ENCODE assay signal across 11 cellular contexts in the genomic region with DNA sequence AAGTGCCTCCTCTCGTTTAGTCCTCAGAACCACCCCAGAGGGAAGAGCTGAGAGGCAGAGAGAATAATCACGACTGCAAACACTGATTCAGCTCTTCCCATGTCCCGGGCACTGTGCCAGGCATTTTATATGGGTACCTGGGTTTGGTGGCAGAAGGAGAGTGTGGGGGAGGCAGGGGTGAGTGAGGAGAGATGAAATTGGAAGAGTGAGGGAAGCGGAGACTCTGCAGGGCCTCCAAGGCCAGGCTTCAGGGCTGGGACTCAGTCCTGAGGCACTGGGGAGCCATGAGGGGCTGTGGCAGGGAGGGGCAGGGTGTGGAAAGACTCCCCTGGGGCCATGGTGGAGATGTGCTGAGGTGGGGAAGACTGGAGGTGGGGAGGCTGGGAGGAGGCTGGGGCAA. TPM values are rescaled to one million over a fixed set of nuclear protein-coding genes. Genes with fewer than 3 reads are reported as not detected.
A peak's percentile ranks its signal among the peaks of the same experiment; 100 is the strongest.
DNase-seq lines count a peak whose midpoint lies in the region; TF ChIP-seq lines count a peak whose summit lies in the region.
"Had no signal": no experiment of that assay in that cellular context is flagged by ENCODE, and none has a peak within 500 bp of the region (broad histone marks: within the 10 kb centered on the region; RNA-seq: fewer than 3 reads in every experiment).

No MANE protein-coding gene starts in this region.

- H3K4me3 ChIP-seq in right atrium auricular region, result no peak overlapping the region
- H3K4me3 ChIP-seq: stomach had no signal

- no peaks in the 10 kb centered on the region for H3K4me1 ChIP-seq in right atrium auricular region
- H3K4me1 ChIP-seq: stomach had no signal

- no peaks in the 10 kb centered on the region for H3K9me3 Mint-ChIP-seq in neural crest cell

- H3K27ac ChIP-seq in right atrium auricular region, result no peak overlapping the region
- H3K27ac ChIP-seq: stomach had no signal

- peak overlapping the region; percentile 72 for H3K27ac Mint-ChIP-seq in neural crest cell (ENCODE audit: unreplicated experiment)

- DNase-seq in Daoy (ENCODE audit: low read depth) (peak; percentile 71), NCI-H2107 (lab: John Stamatoyannopoulos, UW) (peak; percentile 79), amniotic epithelial cell (ENCODE audit: low read depth) (peak; percentile 23), neural crest cell (ENCODE audit: low read depth, low spot score) (no peak), right atrium auricular region (ENCODE audit: low spot score) (no peak), SIG-M5 (lab: John Stamatoyannopoulos, UW) (no peak)
- no peak for DNase-seq in stimulated activated CD4-positive, alpha-beta T cell treated with anti-CD3 and anti-CD28 coated beads, Interleukin-2, amount 100 ng/mL, for 48 hours
- DNase-seq in stimulated activated CD8-positive, alpha-beta memory T cell treated with anti-CD3 and anti-CD28 coated beads, Interleukin-4, amount 100 ng/mL, for 48 hours, result no peak
- DNase-seq: stomach had no signal

- TF ChIP-seq CTCF in neural crest cell (conservative IDR thresholded peaks at IDR 0.05) (no peak), right atrium auricular region (IDR thresholded peaks at IDR 0.05) (no peak)

- no peaks in the 10 kb centered on the region for H3K27me3 Mint-ChIP-seq in neural crest cell (ENCODE audit: low read depth)

- H3K4me1 Mint-ChIP-seq in neural crest cell, result peaks cover 3% of the 10 kb centered on the region

- H3K27me3 ChIP-seq in right atrium auricular region, result no peaks in the 10 kb centered on the region
- H3K27me3 ChIP-seq: stomach had no signal

- no peaks in the 10 kb centered on the region for H3K9me3 ChIP-seq in right atrium auricular region
- H3K9me3 ChIP-seq: stomach had no signal

- H3K4me3 Mint-ChIP-seq in neural crest cell, result no peak overlapping the region

- H3K36me3 ChIP-seq in right atrium auricular region, result no peaks in the 10 kb centered on the region
- H3K36me3 ChIP-seq: stomach had no signal

- no peaks in the 10 kb centered on the region for H3K36me3 Mint-ChIP-seq in neural crest cell (ENCODE audit: low read depth)

RNA-seq across cellular contexts. Expression of gene SYNGR4, which starts 8.7 kb away (rescaled TPM):
- total RNA-seq in Daoy (2014; rRNA removed; shearing (Covaris generic)), result not detected in 2 replicates
- total RNA-seq in neural crest cell (not detected in 2 replicates), right atrium auricular region (not detected)
- total RNA-seq: chondrocyte, glomerular endothelial cell, stomach had no signal

RNA-seq across cellular contexts. Expression of gene TMEM143, which starts 9.2 kb away (rescaled TPM):
- total RNA-seq in Daoy (2014; rRNA removed; shearing (Covaris generic)), result 2.5 and 3.8 TPM in 2 replicates
- total RNA-seq in neural crest cell, result 6.8 and 8.4 TPM in 2 replicates
- total RNA-seq in right atrium auricular region, result 10 to 100 TPM; 20.4 to 43.8 TPM

RNA-seq across cellular contexts. Expression of gene KDELR1, which starts 18.4 kb away (rescaled TPM):
- 54.5 and 61.0 TPM in 2 replicates for total RNA-seq in Daoy (2014; rRNA removed; shearing (Covaris generic))
- 163 and 172 TPM in 2 replicates for total RNA-seq in neural crest cell
- 10 to 100 TPM; 74.1 to 82.0 TPM for total RNA-seq in right atrium auricular region

RNA-seq across cellular contexts. Expression of gene GRIN2D, which starts 20.6 kb away (rescaled TPM):
- total RNA-seq in Daoy (2014; rRNA removed; shearing (Covaris generic)), result 0.09 TPM in 1 of 2 replicates, not detected in the other
- total RNA-seq in neural crest cell (0.68 and 0.75 TPM in 2 replicates), right atrium auricular region (under 1 TPM; 0.31 to 0.33 TPM)

RNA-seq across cellular contexts. Expression of gene EMP3, which starts 47.6 kb away (rescaled TPM):
- 36.2 and 54.6 TPM in 2 replicates for total RNA-seq in Daoy (2014; rRNA removed; shearing (Covaris generic))
- 27.4 and 30.5 TPM in 2 replicates for total RNA-seq in neural crest cell
- total RNA-seq in right atrium auricular region, result 10 to 100 TPM; 16.9 to 95.9 TPM

Comparison
In these comparisons a context has a peak if more than half of its experiments do, and no peak if none do; other contexts are left out.
1. DNase-seq: peak in Daoy (single experiment), NCI-H2107 (single experiment) and amniotic epithelial cell (single experiment); none in neural crest cell (single experiment), stimulated activated CD4-positive, alpha-beta T cell treated with anti-CD3 and anti-CD28 coated beads, Interleukin-2, amount 100 ng/mL, for 48 hours (0 of 2), right atrium auricular region (single experiment), stimulated activated CD8-positive, alpha-beta memory T cell treated with anti-CD3 and anti-CD28 coated beads, Interleukin-4, amount 100 ng/mL, for 48 hours (single experiment) and SIG-M5 (single experiment).